Comparison of ENCODE assay signal across 15 cellular contexts in the genomic region with DNA sequence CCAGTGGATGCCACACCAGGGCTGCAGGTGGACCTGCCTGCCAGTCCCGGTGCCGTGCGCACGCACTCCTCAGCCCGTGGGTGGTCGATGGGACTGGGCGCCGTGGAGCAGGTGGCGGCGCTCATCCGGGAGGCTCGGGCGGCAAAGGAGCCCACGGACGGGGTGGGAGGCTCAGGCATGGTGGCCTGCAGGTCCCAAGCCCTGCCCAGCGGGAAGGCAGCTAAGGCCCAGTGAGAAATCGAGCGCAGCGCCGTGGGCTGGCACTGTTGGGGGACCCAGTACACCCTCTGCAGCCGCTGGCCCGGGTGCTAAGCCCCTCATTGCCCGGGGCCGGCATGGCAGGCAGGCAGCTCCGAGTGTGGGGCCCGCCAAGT.
DNase-seq lines count a peak whose midpoint lies in the region; ATAC-seq and TF ChIP-seq lines count a peak whose summit lies in the region.
"Had no signal": no experiment of that assay in that cellular context is flagged by ENCODE, and none has a peak within 500 bp of the region (broad histone marks: within the 10 kb centered on the region; RNA-seq: fewer than 3 reads in every experiment).

No MANE protein-coding gene starts in this region.

- DNase-seq in NCI-H2227 (lab: John Stamatoyannopoulos, UW; ENCODE audit: unreplicated experiment) (peak; percentile 62), WERI-Rb-1 (peak; percentile 15), neuronal stem cell (ENCODE audit: low spot score) (no peak), upper lobe of right lung (peak; percentile 44), left lobe of liver (ENCODE audit: low spot score) (no peak), C1 segment of cervical spinal cord (lab: John Stamatoyannopoulos, UW) (no peak), GM10248 (ENCODE audit: extremely low spot score) (no peak)
- DNase-seq: 8988T; Calu3; CD8-positive, alpha-beta T cell; DMS79 treated with DMSO at 0.1 percent for 48 hours; GF-D8; H9 had no signal

- H2BK120ac ChIP-seq in neuronal stem cell (ENCODE audit: low read depth, low read length) = no peak overlapping the region

- CTCF ChIA-PET in GM10248 (lab: Yijun Ruan, JAX) = interaction anchor here (1.5 kb wide), 1 partner anchor 13 kb away, joined by 4 read pairs; no protein-coding TSS in a partner anchor

- H3K36me3 ChIP-seq in WERI-Rb-1 (no peaks in the 10 kb centered on the region), neuronal stem cell (replicated peaks in 1 of 2; ENCODE audit: control insufficient read depth in 2 of 2, insufficient read depth in 2 of 2, low read length in 2 of 2) (no peaks in the 10 kb centered on the region), upper lobe of right lung (no peaks in the 10 kb centered on the region)
- H3K36me3 ChIP-seq: BLaER1 had no signal

- POLR2A ChIA-PET in GM10248 (lab: Yijun Ruan, JAX) = no interaction called here

- no peak overlapping the region for H4K91ac ChIP-seq in neuronal stem cell (ENCODE audit: low read depth, low read length, poor library complexity)

- peak overlapping the region; percentile 2 for H3K4me2 ChIP-seq in neuronal stem cell (ENCODE audit: insufficient read depth, low read length, poor library complexity, severe bottlenecking)
- H3K4me2 ChIP-seq: BLaER1 had no signal

- peak overlapping the region; percentile 56 for H3K14ac ChIP-seq in neuronal stem cell (ENCODE audit: low read length)

- H3K27me3 ChIP-seq in WERI-Rb-1 (ENCODE audit: insufficient read depth, low read depth, severe bottlenecking) (no peaks in the 10 kb centered on the region), neuronal stem cell (ENCODE audit: control insufficient read depth in 3 of 3, insufficient read depth in 3 of 3, low read depth in 1 of 3, low read length in 3 of 3) (no peaks in the 10 kb centered on the region), upper lobe of right lung (no peaks in the 10 kb centered on the region)
- H3K27me3 ChIP-seq: BLaER1 had no signal

- no peak overlapping the region for H2AK5ac ChIP-seq in neuronal stem cell (ENCODE audit: low read depth, low read length)

- H3K9me3 ChIP-seq in WERI-Rb-1 (ENCODE audit: severe bottlenecking) (no peaks in the 10 kb centered on the region), neuronal stem cell (replicated peaks in 1 of 2; ENCODE audit: control insufficient read depth in 2 of 2, insufficient read depth in 1 of 2, low read depth in 1 of 2, low read length in 2 of 2) (no peaks in the 10 kb centered on the region), upper lobe of right lung (no peaks in the 10 kb centered on the region)

- no peak overlapping the region for H3K9ac ChIP-seq in neuronal stem cell (ENCODE audit: low read depth, low read length, poor library complexity)
- H3K9ac ChIP-seq: BLaER1 had no signal

- H3K4me1 ChIP-seq in neuronal stem cell (ENCODE audit: control insufficient read depth in 2 of 2, insufficient read depth in 1 of 2, low read depth in 1 of 2, low read length in 2 of 2) (no peaks in the 10 kb centered on the region), upper lobe of right lung (no peaks in the 10 kb centered on the region)
- H3K4me1 ChIP-seq: BLaER1 had no signal

- WGBS in neuronal stem cell (ENCODE audit: extremely low coverage in 2 of 2, insufficient read length in 2 of 2, insufficient replicate concordance in 1 of 2), 2 donors = no CpG with 5 or more reads among the region's 26 CpGs

- H2AFZ ChIP-seq in neuronal stem cell (ENCODE audit: low read length) = no peak overlapping the region

- no peak overlapping the region for H3K4ac ChIP-seq in neuronal stem cell (ENCODE audit: low read length)

- H3K4me3 ChIP-seq in WERI-Rb-1 (ENCODE audit: low read depth, low read length) = no peak overlapping the region
- no peak overlapping the region for H3K4me3 ChIP-seq in neuronal stem cell (ENCODE audit: low read length in 2 of 2)
- H3K4me3 ChIP-seq in upper lobe of right lung = no peak overlapping the region
- H3K4me3 ChIP-seq: BLaER1, GM12878 had no signal

- peak overlapping the region; percentile 80 for H3K23ac ChIP-seq in neuronal stem cell (ENCODE audit: low read depth, low read length, poor library complexity)

- intact Hi-C loops in upper lobe of right lung (cut with DNase I) = no loop called here

- H3K18ac ChIP-seq in neuronal stem cell (ENCODE audit: low read length) = peak overlapping the region; percentile 71

- no peak for TF ChIP-seq CTCF in WERI-Rb-1 (IDR thresholded peaks at IDR 0.05; ENCODE audit: low read depth, low read length)
- no peak for TF ChIP-seq CTCF in upper lobe of right lung (IDR thresholded peaks at IDR 0.05)
- TF ChIP-seq CTCF in GM10248 (IDR thresholded peaks at IDR 0.05; ENCODE audit: control extremely low read depth, extremely low read depth, low read depth, missing control alignments) = no peak

- H4K8ac ChIP-seq in neuronal stem cell (ENCODE audit: low read depth, low read length) = peak overlapping the region; percentile 82

- H2BK12ac ChIP-seq in neuronal stem cell (ENCODE audit: low read length) = no peak overlapping the region

- no peak overlapping the region for H3K27ac ChIP-seq in WERI-Rb-1
- H3K27ac ChIP-seq in neuronal stem cell (replicated peaks; ENCODE audit: low read length) = no peak overlapping the region
- H3K27ac ChIP-seq in upper lobe of right lung = no peak overlapping the region
- H3K27ac ChIP-seq: BLaER1 had no signal

- ATAC-seq in upper lobe of right lung (no peak), left lobe of liver (no peak)
- ATAC-seq: CD8-positive, alpha-beta T cell; GM12878 had no signal

- H2BK15ac ChIP-seq in neuronal stem cell (ENCODE audit: low read length) = no peak overlapping the region

- no peak overlapping the region for H2BK5ac ChIP-seq in neuronal stem cell (ENCODE audit: low read length)

- H3K79me1 ChIP-seq in neuronal stem cell (ENCODE audit: low read depth, low read length) = no peaks in the 10 kb centered on the region

Comparison
In these comparisons a context has a peak if more than half of its experiments do, and no peak if none do; other contexts are left out.
1. DNase-seq: peak in NCI-H2227 (single experiment), WERI-Rb-1 (single experiment) and upper lobe of right lung (single experiment); none in neuronal stem cell (single experiment), left lobe of liver (single experiment), C1 segment of cervical spinal cord (0 of 14) and GM10248 (single experiment).